ENCODE assay signal across 18 cellular contexts in the genomic region with DNA sequence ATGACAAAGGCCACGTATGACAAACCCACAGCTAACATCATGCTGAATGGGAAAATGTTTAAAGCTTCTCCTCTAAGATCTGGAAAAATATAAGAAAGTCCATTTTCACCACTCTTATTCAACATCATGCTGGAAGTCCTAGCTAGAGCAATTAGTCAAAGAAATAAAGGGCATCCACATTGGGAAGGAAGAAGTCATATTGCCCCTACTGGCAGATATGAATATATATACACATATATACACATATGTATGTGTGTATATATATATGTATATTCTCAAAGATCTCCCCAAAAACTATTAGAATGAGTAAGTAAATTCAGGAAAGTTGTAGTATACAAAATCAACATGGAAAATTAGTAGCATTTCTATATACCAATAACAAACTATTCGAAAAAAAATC. TPM values are rescaled to one million over a fixed set of nuclear protein-coding genes. Genes with fewer than 3 reads are reported as not detected.
DNase-seq lines count a peak whose midpoint lies in the region; TF ChIP-seq lines count a peak whose summit lies in the region.
"Had no signal": no experiment of that assay in that cellular context is flagged by ENCODE, and none has a peak within 500 bp of the region (broad histone marks: within the 10 kb centered on the region; RNA-seq: fewer than 3 reads in every experiment).

No MANE protein-coding gene starts in this region.

- no peak for TF ChIP-seq POLR2A in breast epithelium (IDR thresholded peaks at IDR 0.05)

- H3K9me2 ChIP-seq in Loucy (replicated peaks; ENCODE audit: low read depth, low read length), result no peaks in the 10 kb centered on the region

- no peak for DNase-seq in GM06990 (ENCODE audit: extremely low read depth, insufficient read length)
- DNase-seq in SW480 (ENCODE audit: low spot score), result peak; percentile 11
- DNase-seq in retinal pigment epithelial cell (ENCODE audit: low read depth), result no peak
- no peak for DNase-seq in breast epithelium (ENCODE audit: low spot score in 2 of 2)
- DNase-seq in stimulated activated CD4-positive, alpha-beta T cell treated with anti-CD3 and anti-CD28 coated beads, Interleukin-2, amount 100 ng/mL, for 48 hours, result no peak
- DNase-seq in KBM-7, result no peak
- DNase-seq: COR-L47; DMS 273 treated with DMSO at 0.1 percent for 48 hours; GOT3; NCI-H1092; NCI-H146; NCI-H2081; NCI-H748 treated with DMSO at 0.1 percent for 48 hours; NK-92 treated with Interleukin-12 subunit alpha and Interleukin-12 subunit beta, amount 100 ng/mL, for 24 hours; SJCRH30 had no signal

- peaks cover 26% of the 10 kb centered on the region for H3K4me1 ChIP-seq in Loucy (ENCODE audit: insufficient read depth, low read length, poor library complexity, severe bottlenecking)
- no peaks in the 10 kb centered on the region for H3K4me1 ChIP-seq in breast epithelium
- H3K4me1 ChIP-seq: SJCRH30 had no signal

- no peak overlapping the region for H3K9ac ChIP-seq in Loucy (ENCODE audit: low read depth, low read length, poor library complexity, severe bottlenecking)
- H3K9ac ChIP-seq: KMS-11 had no signal

- no peak overlapping the region for H2AFZ ChIP-seq in Loucy (ENCODE audit: low read length)

- H3K36me3 ChIP-seq in GM06990 (ENCODE audit: control insufficient read depth, insufficient read depth, low read length) (no peaks in the 10 kb centered on the region), Loucy (ENCODE audit: insufficient read depth, low read length) (no peaks in the 10 kb centered on the region), breast epithelium (no peaks in the 10 kb centered on the region)
- H3K36me3 ChIP-seq: SJCRH30 had no signal

- no peak overlapping the region for H3K27ac ChIP-seq in breast epithelium
- H3K27ac ChIP-seq: KMS-11, RWPE1, SJCRH30 had no signal

- no peaks in the 10 kb centered on the region for H3K27me3 ChIP-seq in GM06990 (replicated peaks; ENCODE audit: control insufficient read depth, insufficient read depth, low read length)
- H3K27me3 ChIP-seq in Loucy (ENCODE audit: insufficient read depth, low read length, poor library complexity, severe bottlenecking), result no peaks in the 10 kb centered on the region
- no peaks in the 10 kb centered on the region for H3K27me3 ChIP-seq in breast epithelium
- H3K27me3 ChIP-seq: SJCRH30 had no signal

- intact Hi-C loops in breast epithelium (cut with DNase I; ENCODE audit: low total_unique reads), result no loop called here

- no peaks in the 10 kb centered on the region for H3K79me2 ChIP-seq in Loucy (ENCODE audit: insufficient read depth, low read length)

- in situ Hi-C loops in KBM-7 (cut with MboI; ENCODE audit: low pct_unique_long_range_greater_than_20kb, low sequenced_read_pairs), result loop anchor here (25.0 kb wide), 1 partner anchor 257 kb away; no protein-coding TSS in a partner anchor

- H3K4me3 ChIP-seq in GM06990 (replicated peaks; ENCODE audit: low read depth, low read length) (no peak overlapping the region), Loucy (ENCODE audit: low read length, poor library complexity, severe bottlenecking) (no peak overlapping the region), retinal pigment epithelial cell (ENCODE audit: low read length) (no peak overlapping the region), breast epithelium (no peak overlapping the region)
- H3K4me3 ChIP-seq: SJCRH30 had no signal

- H4K20me1 ChIP-seq in Loucy (ENCODE audit: insufficient read depth, low read length, poor library complexity, severe bottlenecking), result no peaks in the 10 kb centered on the region

- H3K4me2 ChIP-seq in Loucy (ENCODE audit: low read depth, low read length, poor library complexity, severe bottlenecking), result no peak overlapping the region
- H3K4me2 ChIP-seq: KMS-11 had no signal

- no peaks in the 10 kb centered on the region for H3K9me3 ChIP-seq in Loucy (ENCODE audit: insufficient read depth, low read depth, low read length)
- no peaks in the 10 kb centered on the region for H3K9me3 ChIP-seq in breast epithelium
- H3K9me3 ChIP-seq: SJCRH30 had no signal

- no peaks in the 10 kb centered on the region for H3F3A ChIP-seq in Loucy (ENCODE audit: low read depth)

- peak; percentile 0 for TF ChIP-seq CTCF in GM06990 (IDR thresholded peaks at IDR 0.05; ENCODE audit: insufficient read depth, low read length, poor library complexity, severe bottlenecking)
- TF ChIP-seq CTCF in Loucy (conservative IDR thresholded peaks at IDR 0.05; ENCODE audit: low read length), result peak; percentile 41; the same call in 1 of the 2 replicates
- TF ChIP-seq CTCF in retinal pigment epithelial cell (conservative IDR thresholded peaks at IDR 0.05; ENCODE audit: low read depth, low read length), result peak; percentile 12
- no peak for TF ChIP-seq CTCF in breast epithelium (IDR thresholded peaks at IDR 0.05)

RNA-seq across cellular contexts. Expression of gene APBA1, which starts 17.1 kb away (rescaled TPM):
- 1 to 10 TPM; 6.9 to 8.0 (median 7.8) TPM for total RNA-seq in breast epithelium

Comparison
In these comparisons a context has a peak if more than half of its experiments do, and no peak if none do; other contexts are left out.
1. CTCF ChIP-seq: peak in GM06990 (single experiment), Loucy (single experiment) and retinal pigment epithelial cell (single experiment); none in breast epithelium (0 of 3).